10 cellular contexts compared by ENCODE assay signal in the genomic region with DNA sequence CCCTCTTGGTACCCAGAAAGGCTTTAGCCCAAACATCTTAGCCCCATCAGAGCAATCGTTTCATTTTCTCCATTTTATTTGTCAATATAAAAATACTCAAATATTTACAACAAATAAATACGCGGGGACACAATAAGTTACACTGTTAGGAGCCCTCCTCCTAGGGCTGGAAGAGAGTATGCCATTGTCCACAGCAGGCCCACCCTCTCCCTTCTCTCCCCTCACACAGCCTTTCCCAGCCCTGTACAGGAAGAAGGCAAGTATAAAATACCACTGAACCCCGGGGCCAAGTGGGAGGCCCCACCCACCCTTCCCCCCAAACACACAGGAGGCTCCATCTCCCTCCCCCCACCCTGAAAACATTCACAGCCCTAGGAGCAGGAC. TPM values are rescaled to one million over a fixed set of nuclear protein-coding genes. Genes with fewer than 3 reads are reported as not detected.
DNase-seq lines count a peak whose midpoint lies in the region; ATAC-seq and TF ChIP-seq lines count a peak whose summit lies in the region.
"Had no signal": no experiment of that assay in that cellular context is flagged by ENCODE, and none has a peak within 500 bp of the region (broad histone marks: within the 10 kb centered on the region; RNA-seq: fewer than 3 reads in every experiment).

No MANE protein-coding gene starts in this region.

- ATAC-seq in activated T-helper 17 cell treated with anti-CD3 and anti-CD28 coated beads, Interleukin-2, amount 50 U/mL, for 72 hours (replicated peaks) = no peak
- ATAC-seq in gastrocnemius medialis (no peak), sciatic nerve (no peak), HG02798 (IDR thresholded peaks at IDR 0.05; ENCODE audit: poor library complexity, unreplicated experiment) (no peak), left colon (no peak)

- no peaks in the 10 kb centered on the region for H3K9me3 ChIP-seq in CD4-positive, alpha-beta memory T cell (ENCODE audit: control insufficient read depth in 1 of 2, low read length in 2 of 2)
- no peaks in the 10 kb centered on the region for H3K9me3 ChIP-seq in hepatocyte (ENCODE audit: low read depth)
- no peaks in the 10 kb centered on the region for H3K9me3 ChIP-seq in gastrocnemius medialis

- H3K4me3 ChIP-seq in CD4-positive, alpha-beta memory T cell (ENCODE audit: low read length in 2 of 2) = no peak overlapping the region
- H3K4me3 ChIP-seq in hepatocyte (no peak overlapping the region), gastrocnemius medialis (no peak overlapping the region)

- H3K36me3 Mint-ChIP-seq in CD4-positive, alpha-beta memory T cell = peaks cover 16 to 43% of the 10 kb centered on the region in 2 donors
- peaks cover 24% of the 10 kb centered on the region for H3K36me3 Mint-ChIP-seq in activated T-helper 17 cell treated with anti-CD3 and anti-CD28 coated beads, Interleukin-2, amount 50 U/mL, for 72 hours (ENCODE audit: low read depth)

- no peaks in the 10 kb centered on the region for H3K27me3 ChIP-seq in CD4-positive, alpha-beta memory T cell (ENCODE audit: insufficient read depth, low read length)
- H3K27me3 ChIP-seq in hepatocyte (no peaks in the 10 kb centered on the region), gastrocnemius medialis (no peaks in the 10 kb centered on the region)

- in situ Hi-C loops in gastrocnemius medialis (cut with MboI; ENCODE audit: low sequenced_read_pairs in 4 of 4) = loop anchor here in 3 of 4 donors (5.0 kb wide), 1 partner anchor 93 kb away; no protein-coding TSS in a partner anchor

- no peak overlapping the region for H3K27ac ChIP-seq in CD4-positive, alpha-beta memory T cell (ENCODE audit: low read depth, low read length)
- peak overlapping the region; percentile 64 for H3K27ac ChIP-seq in hepatocyte
- H3K27ac ChIP-seq in gastrocnemius medialis = peak overlapping the region; percentile 74 to 90 (median 75)
- H3K27ac ChIP-seq: epithelial cell of prostate had no signal

- peaks cover 33% of the 10 kb centered on the region for H3K36me3 ChIP-seq in CD4-positive, alpha-beta memory T cell (ENCODE audit: insufficient read depth, low read length)
- no peaks in the 10 kb centered on the region for H3K36me3 ChIP-seq in hepatocyte (replicated peaks; ENCODE audit: insufficient read depth, low read depth)
- H3K36me3 ChIP-seq in gastrocnemius medialis = peaks cover 0 to 39% of the 10 kb centered on the region in 2 donors

- H3K4me2 ChIP-seq in hepatocyte = peak overlapping the region; percentile 84

- H3K4me3 Mint-ChIP-seq in CD4-positive, alpha-beta memory T cell = peak overlapping the region in 4 of 8 donors; percentile 48 to 89 (median 74)
- peak overlapping the region; percentile 89 for H3K4me3 Mint-ChIP-seq in activated T-helper 17 cell treated with anti-CD3 and anti-CD28 coated beads, Interleukin-2, amount 50 U/mL, for 72 hours

- H3K4me1 ChIP-seq in CD4-positive, alpha-beta memory T cell (ENCODE audit: insufficient read depth, low read length) = peaks cover 44% of the 10 kb centered on the region
- H3K4me1 ChIP-seq in hepatocyte (ENCODE audit: insufficient read depth) (peaks cover 32% of the 10 kb centered on the region), gastrocnemius medialis (peaks cover 12 to 19% of the 10 kb centered on the region in 2 donors)

- H3K79me2 ChIP-seq in hepatocyte = peaks cover 40% of the 10 kb centered on the region

- peak overlapping the region in 6 of 7 donors; percentile 74 to 86 (median 78) for H3K27ac Mint-ChIP-seq in CD4-positive, alpha-beta memory T cell
- peak overlapping the region; percentile 50 for H3K27ac Mint-ChIP-seq in activated T-helper 17 cell treated with anti-CD3 and anti-CD28 coated beads, Interleukin-2, amount 50 U/mL, for 72 hours

- TF ChIP-seq CTCF in hepatocyte (IDR thresholded peaks at IDR 0.05; ENCODE audit: poor library complexity) (no peak), gastrocnemius medialis (IDR thresholded peaks at IDR 0.05 in 4 of 5, conservative IDR thresholded peaks at IDR 0.05 in 1 of 5) (no peak)

- H3K4me1 Mint-ChIP-seq in CD4-positive, alpha-beta memory T cell = peaks cover 22 to 62% (median 37%) of the 10 kb centered on the region in 4 donors
- H3K4me1 Mint-ChIP-seq in activated T-helper 17 cell treated with anti-CD3 and anti-CD28 coated beads, Interleukin-2, amount 50 U/mL, for 72 hours = peaks cover 18% of the 10 kb centered on the region

- no peaks in the 10 kb centered on the region for H3K27me3 Mint-ChIP-seq in CD4-positive, alpha-beta memory T cell
- no peaks in the 10 kb centered on the region for H3K27me3 Mint-ChIP-seq in activated T-helper 17 cell treated with anti-CD3 and anti-CD28 coated beads, Interleukin-2, amount 50 U/mL, for 72 hours

- WGBS in hepatocyte (ENCODE audit: low lambda C conversion rate, missing lambda C conversion rate) = 65% methylated on average over 4 of the region's 4 CpGs

- no peak overlapping the region for H2AFZ ChIP-seq in hepatocyte

- no peak for TF ChIP-seq POLR2A in gastrocnemius medialis (IDR thresholded peaks at IDR 0.05)

- peaks cover 24% of the 10 kb centered on the region for H4K20me1 ChIP-seq in hepatocyte (ENCODE audit: insufficient read depth, poor library complexity, severe bottlenecking)

- no peaks in the 10 kb centered on the region for H3K9me2 ChIP-seq in hepatocyte (replicated peaks; ENCODE audit: insufficient read depth)

- DNase-seq in CD4-positive, alpha-beta memory T cell = no peak
- DNase-seq in hepatocyte (ENCODE audit: low spot score) (no peak), gastrocnemius medialis (no peak), sciatic nerve (ENCODE audit: low spot score) (no peak), DMS 273 treated with DMSO at 0.1 percent for 48 hours (lab: John Stamatoyannopoulos, UW) (no peak), left colon (no peak)
- DNase-seq: NCI-H2081 treated with DMSO at 0.1 percent for 48 hours had no signal

- POLR2A ChIA-PET in CD4-positive, alpha-beta memory T cell (lab: Charles Lee; ENCODE audit: partially characterized antibody) = interaction anchor here (1.2 to 10.0 kb wide), 6 partner anchors 10 to 102 kb away, joined by 3 to 194 read pairs (median 62); a partner anchor contains a TSS

- intact Hi-C loops in CD4-positive, alpha-beta memory T cell (cut with micrococcal nuclease) = loop anchor here (5.0 kb wide), 2 partner anchors 97 to 117 kb away; a partner anchor contains a TSS
- intact Hi-C loops in gastrocnemius medialis (cut with DNase I; ENCODE audit: low total_unique reads) (loop anchor here (5.0 kb wide), 3 partner anchors 97 to 253 kb away; a partner anchor contains a TSS), sciatic nerve (cut with DNase I) (loop anchor here (10.0 kb wide), 1 partner anchor 45 kb away; a partner anchor contains a TSS), left colon (cut with DNase I, micrococcal nuclease) (loop anchor here in 1 of 2 donors (5.0 kb wide), 1 partner anchor 93 kb away; no protein-coding TSS in a partner anchor)

- CTCF ChIA-PET in CD4-positive, alpha-beta memory T cell (lab: Charles Lee; ENCODE audit: partially characterized antibody) = interaction anchor here (4.4 to 16.0 kb wide), 3 partner anchors 10 to 103 kb away, joined by 71 to 624 read pairs (median 113); a partner anchor contains a TSS

- H3K9me3 Mint-ChIP-seq in CD4-positive, alpha-beta memory T cell = no peaks in the 10 kb centered on the region
- H3K9me3 Mint-ChIP-seq in activated T-helper 17 cell treated with anti-CD3 and anti-CD28 coated beads, Interleukin-2, amount 50 U/mL, for 72 hours = no peaks in the 10 kb centered on the region

RNA-seq across cellular contexts. Expression of a gene that starts 1.9 kb away (rescaled TPM):
- 10 to 100 TPM; 24.4 to 24.5 TPM for total RNA-seq in CD4-positive, alpha-beta memory T cell
- polyA plus RNA-seq in CD4-positive, alpha-beta memory T cell = 10 to 100 TPM; 18.7 to 42.5 TPM
- 10 to 100 TPM; 25.2 to 52.3 TPM for total RNA-seq in activated T-helper 17 cell treated with anti-CD3 and anti-CD28 coated beads, Interleukin-2, amount 50 U/mL, for 72 hours
- total RNA-seq in hepatocyte = 9.0 and 13.6 TPM in 2 replicates
- 25.6 and 34.9 TPM in 2 replicates for polyA plus RNA-seq in hepatocyte
- 10 to 100 TPM; 25.8 to 50.6 (median 43.8) TPM for total RNA-seq in gastrocnemius medialis
- total RNA-seq in sciatic nerve = 15.9 TPM
- 10 to 100 TPM in 1 of 2 donors, 1 to 10 TPM in 1; 9.5 to 11.7 TPM for total RNA-seq in left colon

RNA-seq across cellular contexts. Expression of a gene that starts 10.2 kb away (rescaled TPM):
- total RNA-seq in CD4-positive, alpha-beta memory T cell = 10 to 100 TPM; 72.6 to 77.0 TPM
- 1 to 10 TPM; 2.3 to 8.1 TPM for polyA plus RNA-seq in CD4-positive, alpha-beta memory T cell
- total RNA-seq in activated T-helper 17 cell treated with anti-CD3 and anti-CD28 coated beads, Interleukin-2, amount 50 U/mL, for 72 hours = 1 to 10 TPM; 8.3 to 9.6 TPM
- total RNA-seq in hepatocyte = 30.2 and 37.5 TPM in 2 replicates
- 28.6 and 33.4 TPM in 2 replicates for polyA plus RNA-seq in hepatocyte
- 1 to 10 TPM; 3.2 to 8.6 (median 6.5) TPM for total RNA-seq in gastrocnemius medialis
- total RNA-seq in sciatic nerve = 136 TPM
- 10 to 100 TPM; 13.2 to 17.5 TPM for total RNA-seq in left colon

RNA-seq across cellular contexts. Expression of a gene that starts 15.9 kb away (rescaled TPM):
- 10 to 100 TPM; 19.4 to 19.7 TPM for total RNA-seq in CD4-positive, alpha-beta memory T cell
- 1 to 10 TPM in 1 of 2 donors, not detected in 1; 1.5 TPM for polyA plus RNA-seq in CD4-positive, alpha-beta memory T cell
- total RNA-seq in activated T-helper 17 cell treated with anti-CD3 and anti-CD28 coated beads, Interleukin-2, amount 50 U/mL, for 72 hours = 10 to 100 TPM in 1 of 2 donors, 1 to 10 TPM in 1; 6.8 to 11.7 TPM
- total RNA-seq in hepatocyte = 1.8 and 2.0 TPM in 2 replicates
- 4.4 and 4.7 TPM in 2 replicates for polyA plus RNA-seq in hepatocyte
- total RNA-seq in gastrocnemius medialis = 1,000 to 10,000 TPM in 2 of 4 donors, 100 to 1,000 TPM in 2; 642 to 1,565 (median 923) TPM
- 8.3 TPM for total RNA-seq in sciatic nerve
- 1 to 10 TPM; 3.7 to 4.3 TPM for total RNA-seq in left colon

RNA-seq across cellular contexts. Expression of a gene that starts 43.6 kb away (rescaled TPM):
- total RNA-seq in CD4-positive, alpha-beta memory T cell = 10 to 100 TPM; 55.1 to 57.4 TPM
- polyA plus RNA-seq in CD4-positive, alpha-beta memory T cell = 10 to 100 TPM in 1 of 2 donors, 1 to 10 TPM in 1; 3.7 to 13.2 TPM
- 10 to 100 TPM; 17.9 to 22.0 TPM for total RNA-seq in activated T-helper 17 cell treated with anti-CD3 and anti-CD28 coated beads, Interleukin-2, amount 50 U/mL, for 72 hours
- 17.0 and 17.1 TPM in 2 replicates for total RNA-seq in hepatocyte
- polyA plus RNA-seq in hepatocyte = 23.7 and 25.8 TPM in 2 replicates
- total RNA-seq in gastrocnemius medialis = 1 to 10 TPM; 3.3 to 9.8 (median 8.6) TPM
- 26.4 TPM for total RNA-seq in sciatic nerve
- total RNA-seq in left colon = 10 to 100 TPM; 25.4 to 25.8 TPM

Comparison
In these comparisons a context has a peak if more than half of its experiments do, and no peak if none do; other contexts are left out.
1. RNA of a gene that starts 15.9 kb away (total RNA-seq): 642 to 1,565 TPM in gastrocnemius medialis; 19.4 to 19.7 TPM in CD4-positive, alpha-beta memory T cell, 6.8 to 11.7 TPM in activated T-helper 17 cell treated with anti-CD3 and anti-CD28 coated beads, Interleukin-2, amount 50 U/mL, for 72 hours, 8.3 TPM in sciatic nerve (single experiment), 3.7 to 4.3 TPM in left colon and 1.8 to 2.0 TPM in hepatocyte; every median in the first group is over 10 times any median in the second.